ENCODE assay signal across 19 cellular contexts in genomic region chr12:47102406-47102805, GRCh38.
"Had no signal": no experiment of that assay in that cellular context is flagged by ENCODE, and none has a peak within 500 bp of the region (broad histone marks: within the 10 kb centered on the region; RNA-seq: fewer than 3 reads in every experiment).

No MANE protein-coding gene starts in this region.

- H3K4me3 Mint-ChIP-seq: activated naive CD4-positive, alpha-beta T cell treated with anti-CD3 and anti-CD28 coated beads for 36 hours; activated T-helper 17 cell treated with anti-CD3 and anti-CD28 coated beads, Interleukin-2, amount 50 U/mL, for 72 hours; naive thymus-derived CD4-positive, alpha-beta T cell had no signal

- H3K27ac Mint-ChIP-seq: activated naive CD4-positive, alpha-beta T cell treated with anti-CD3 and anti-CD28 coated beads for 36 hours; activated T-helper 17 cell treated with anti-CD3 and anti-CD28 coated beads, Interleukin-2, amount 50 U/mL, for 72 hours; naive thymus-derived CD4-positive, alpha-beta T cell had no signal

- H3K4me1 ChIP-seq: colonic mucosa had no signal

- H3K9me3 ChIP-seq: body of pancreas, colonic mucosa, pancreas, suprapubic skin, upper lobe of right lung had no signal

- H3K36me3 ChIP-seq: colonic mucosa, pancreas, suprapubic skin, upper lobe of right lung had no signal

- H3K27me3 ChIP-seq: body of pancreas, colonic mucosa, foreskin keratinocyte, pancreas, suprapubic skin, upper lobe of right lung had no signal

- ATAC-seq: activated T-helper 17 cell treated with anti-CD3 and anti-CD28 coated beads, Interleukin-2, amount 50 U/mL, for 72 hours; foreskin keratinocyte; naive thymus-derived CD4-positive, alpha-beta T cell; pancreas; SK-N-SH treated with all-trans-retinoic acid at 6 μM for 48 hours; stimulated activated naive CD8-positive, alpha-beta T cell treated with anti-CD3 and anti-CD28 coated beads, Interleukin-15, Interleukin-2, amounts not matched to agents 100 U/mL and 50 U/mL, for 24 hours had no signal

- DNase-seq: activated CD4-positive, alpha-beta T cell treated with anti-CD3 and anti-CD28 coated beads for 1 hour; activated CD4-positive, alpha-beta T cell treated with anti-CD3 and anti-CD28 coated beads, Interleukin-2, amount 50 U/mL, for 48 hours; activated naive CD4-positive, alpha-beta T cell treated with anti-CD3 and anti-CD28 coated beads for 36 hours; body of pancreas; caudate nucleus; colonic mucosa; effector CD8-positive, alpha-beta T cell; foreskin keratinocyte; kidney glomerular epithelial cell; naive thymus-derived CD4-positive, alpha-beta T cell; pancreas; small intestine; stimulated activated CD4-positive, alpha-beta T cell treated with anti-CD3 and anti-CD28 coated beads, Interleukin-4, amount 100 ng/mL, for 4 hours; stimulated activated CD8-positive, alpha-beta memory T cell treated with anti-CD3 and anti-CD28 coated beads, Interleukin-4, amount 100 ng/mL, for 48 hours; stimulated activated naive CD8-positive, alpha-beta T cell treated with anti-CD3 and anti-CD28 coated beads, Interleukin-15, Interleukin-2, amounts not matched to agents 100 U/mL and 50 U/mL, for 24 hours; upper lobe of right lung had no signal

- H3K27me3 Mint-ChIP-seq: activated T-helper 17 cell treated with anti-CD3 and anti-CD28 coated beads, Interleukin-2, amount 50 U/mL, for 72 hours; naive thymus-derived CD4-positive, alpha-beta T cell had no signal

- H3K9me3 Mint-ChIP-seq: activated naive CD4-positive, alpha-beta T cell treated with anti-CD3 and anti-CD28 coated beads for 36 hours; activated T-helper 17 cell treated with anti-CD3 and anti-CD28 coated beads, Interleukin-2, amount 50 U/mL, for 72 hours; naive thymus-derived CD4-positive, alpha-beta T cell had no signal

- H3K4me1 Mint-ChIP-seq: activated T-helper 17 cell treated with anti-CD3 and anti-CD28 coated beads, Interleukin-2, amount 50 U/mL, for 72 hours had no signal

- H3K27ac ChIP-seq: body of pancreas, colonic mucosa, foreskin keratinocyte, pancreas, suprapubic skin, upper lobe of right lung had no signal

- H3K4me3 ChIP-seq: body of pancreas, colonic mucosa, pancreas, suprapubic skin, upper lobe of right lung had no signal
